ENCODE assay signal across 8 cellular contexts in genomic region chr2:195934484-195934883, GRCh38.
"Had no signal": no experiment of that assay in that cellular context is flagged by ENCODE, and none has a peak within 500 bp of the region (broad histone marks: within the 10 kb centered on the region; RNA-seq: fewer than 3 reads in every experiment).

No MANE protein-coding gene starts in this region.

- H3K4me1 Mint-ChIP-seq: GM23338, H9 had no signal

- H3K4me3 Mint-ChIP-seq: GM23338, H9, HFFc6, IgD-negative memory B cell had no signal

- H3K27ac Mint-ChIP-seq: GM23338, H9, HFFc6, IgD-negative memory B cell had no signal

- H3K9me3 Mint-ChIP-seq: GM23338 had no signal

- H3K4me3 ChIP-seq: GM23338 had no signal

- H3K36me3 Mint-ChIP-seq: IgD-negative memory B cell had no signal

- ATAC-seq: GM23338, HepG2 had no signal

- DNase-seq: H9, HCEC 1CT, HFFc6, KBM-7 had no signal

- H3K27ac ChIP-seq: HL-60 had no signal
